Comparison of ENCODE assay signal across 9 cellular contexts in the genomic region with DNA sequence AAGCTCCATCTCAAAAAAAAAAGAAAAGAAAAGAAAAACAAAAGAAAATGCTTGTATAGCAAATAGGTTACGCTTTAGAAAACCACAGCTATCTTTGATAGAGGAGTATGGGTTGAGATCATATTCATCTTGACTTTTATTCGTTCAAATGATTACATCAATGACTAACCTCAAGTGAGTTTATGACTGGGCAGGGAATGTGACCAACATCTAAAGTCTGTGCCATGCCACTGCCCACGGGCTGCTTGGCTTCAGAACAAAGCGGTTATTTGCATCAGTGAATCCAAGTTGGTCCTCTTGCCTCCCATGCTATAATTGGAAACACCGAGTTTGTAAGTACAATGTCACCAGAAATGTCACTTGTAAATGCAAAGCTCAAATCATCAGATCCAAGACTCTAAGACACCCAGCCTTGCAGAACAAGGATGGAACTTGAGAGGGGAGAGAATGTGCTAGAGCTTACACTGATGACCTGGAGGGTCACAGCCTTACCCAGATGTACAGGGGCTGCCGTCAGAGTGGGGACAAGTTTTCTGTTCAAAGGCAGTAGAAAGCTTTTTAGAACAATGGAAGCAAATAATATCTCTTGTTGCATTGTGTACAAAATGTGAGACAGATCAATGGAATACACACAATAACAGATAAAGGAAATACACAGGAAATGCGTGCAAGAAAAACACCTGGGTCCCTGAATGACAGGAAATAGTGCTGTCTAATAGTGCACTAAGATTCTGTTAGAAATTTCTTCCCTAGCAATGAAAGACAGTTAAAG.
DNase-seq lines count a peak whose midpoint lies in the region; ATAC-seq and TF ChIP-seq lines count a peak whose summit lies in the region.
"Had no signal": no experiment of that assay in that cellular context is flagged by ENCODE, and none has a peak within 500 bp of the region (broad histone marks: within the 10 kb centered on the region; RNA-seq: fewer than 3 reads in every experiment).

No MANE protein-coding gene starts in this region.

- H3K4me3 ChIP-seq in tibial artery: no peak overlapping the region

- H3K4me1 ChIP-seq in tibial artery: no peaks in the 10 kb centered on the region

- no peaks in the 10 kb centered on the region for H3K36me3 ChIP-seq in tibial artery

- no peaks in the 10 kb centered on the region for H3K27me3 ChIP-seq in tibial artery

- no peak for ATAC-seq in HG02678 (IDR thresholded peaks at IDR 0.05; ENCODE audit: unreplicated experiment)

- no peak overlapping the region for H3K27ac ChIP-seq in tibial artery
- H3K27ac ChIP-seq: VCaP had no signal

- H3K9me3 ChIP-seq in tibial artery: no peaks in the 10 kb centered on the region

- peak; percentile 8 for DNase-seq in stimulated activated CD4-positive, alpha-beta T cell treated with anti-CD3 and anti-CD28 coated beads, Interleukin-1b, Interleukin-23, amount 100 ng/mL, for 48 hours
- no peak for DNase-seq in stimulated activated CD4-positive, alpha-beta T cell treated with anti-CD3 and anti-CD28 coated beads, Interleukin-12 subunit alpha, Interleukin-12 subunit beta, amount 100 ng/mL, for 4 hours
- DNase-seq in T-helper 22 cell (ENCODE audit: low read depth) (peak; percentile 23), kidney glomerular epithelial cell (lab: John Stamatoyannopoulos, UW) (peak; percentile 63), SHP77 (lab: John Stamatoyannopoulos, UW) (no peak), tibial artery (no peak), 8988T (no peak)

- no peak for TF ChIP-seq CTCF in tibial artery (IDR thresholded peaks at IDR 0.05)

- intact Hi-C loops in tibial artery (cut with DNase I; ENCODE audit: low total_unique reads): no loop called here

Comparison
In these comparisons a context has a peak if more than half of its experiments do, and no peak if none do; other contexts are left out.
1. DNase-seq: peak in stimulated activated CD4-positive, alpha-beta T cell treated with anti-CD3 and anti-CD28 coated beads, Interleukin-1b, Interleukin-23, amount 100 ng/mL, for 48 hours (single experiment), T-helper 22 cell (single experiment) and kidney glomerular epithelial cell (single experiment); none in stimulated activated CD4-positive, alpha-beta T cell treated with anti-CD3 and anti-CD28 coated beads, Interleukin-12 subunit alpha, Interleukin-12 subunit beta, amount 100 ng/mL, for 4 hours (single experiment), SHP77 (0 of 2), tibial artery (0 of 2) and 8988T (single experiment).